8 cellular contexts compared by ENCODE assay signal in the genomic region with DNA sequence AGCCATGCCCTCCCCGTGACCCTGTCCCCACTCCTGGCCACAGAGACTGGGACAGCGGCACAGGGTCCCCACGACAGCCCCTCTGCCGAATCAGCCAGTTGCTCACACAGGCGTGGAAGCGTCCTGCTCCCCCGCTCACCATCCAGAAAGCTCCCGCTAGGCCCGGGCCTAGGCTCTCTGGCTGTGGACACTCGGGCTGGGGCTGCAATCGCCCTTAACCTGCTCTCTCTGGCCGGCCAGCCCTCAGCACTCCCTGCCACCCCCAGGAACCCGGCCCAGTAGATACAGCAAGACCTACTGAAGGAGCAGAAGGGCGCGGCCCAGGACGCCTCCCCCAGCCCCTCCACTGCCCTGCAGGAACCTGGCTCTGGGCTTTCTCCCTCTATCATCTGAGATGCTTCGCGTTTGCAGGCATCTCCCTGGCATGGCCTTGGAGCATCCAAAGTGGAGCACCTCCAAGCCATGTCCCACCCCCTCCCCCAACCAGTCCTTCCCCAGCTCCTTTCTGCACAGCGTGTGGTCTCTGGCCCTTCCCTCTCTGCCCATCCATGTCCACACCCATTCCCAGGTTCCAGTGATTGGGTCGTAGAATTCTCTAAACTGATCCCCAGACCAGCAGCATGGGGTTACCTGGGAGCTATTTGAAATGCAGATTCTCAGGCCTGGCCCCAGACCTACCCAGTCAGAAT.
DNase-seq lines count a peak whose midpoint lies in the region; ATAC-seq and TF ChIP-seq lines count a peak whose summit lies in the region.

No MANE protein-coding gene starts in this region.

- H3K4me1 ChIP-seq in DOHH2 (ENCODE audit: control insufficient read depth, low read length) (peaks cover 18% of the 10 kb centered on the region), heart left ventricle (peaks cover 0 to 26% (median 14%) of the 10 kb centered on the region in 12 donors), rectal smooth muscle tissue (ENCODE audit: control insufficient read depth, insufficient read depth, low read length) (peaks cover 6% of the 10 kb centered on the region)

- no peak overlapping the region for H3K27ac ChIP-seq in DOHH2 (ENCODE audit: low read depth, low read length)
- no peak overlapping the region for H3K27ac ChIP-seq in SK-N-MC
- H3K27ac ChIP-seq in heart left ventricle: peak overlapping the region in 1 of 12 donors; percentile 10
- H3K27ac ChIP-seq in rectal smooth muscle tissue (ENCODE audit: low read depth, low read length): no peak overlapping the region
- no peak overlapping the region for H3K27ac ChIP-seq in CD4-positive, alpha-beta T cell (ENCODE audit: low read depth, low read length)

- H3K9me2 ChIP-seq in DOHH2 (replicated peaks; ENCODE audit: control insufficient read depth, low read length): no peaks in the 10 kb centered on the region

- peak overlapping the region; percentile 87 for H3K4me2 ChIP-seq in DOHH2 (ENCODE audit: low read length)

- H3K9me3 ChIP-seq in DOHH2 (ENCODE audit: control insufficient read depth, insufficient read depth, low read length) (no peaks in the 10 kb centered on the region), SK-N-MC (ENCODE audit: low read depth, low read length) (no peaks in the 10 kb centered on the region), heart left ventricle (no peaks in the 10 kb centered on the region), MG63 (no peaks in the 10 kb centered on the region)
- H3K9me3 ChIP-seq in CD4-positive, alpha-beta T cell (ENCODE audit: control insufficient read depth, low read length): no peaks in the 10 kb centered on the region

- POLR2A ChIA-PET in CD4-positive, alpha-beta T cell (lab: Charles Lee): interaction anchor here (0.7 to 1.6 kb wide), 2 partner anchors 56 to 58 kb away, joined by 3 to 4 read pairs; no protein-coding TSS in a partner anchor

- H3K4me3 Mint-ChIP-seq in CD4-positive, alpha-beta T cell: no peak overlapping the region

- H3K27me3 Mint-ChIP-seq in CD4-positive, alpha-beta T cell: peaks cover 8% of the 10 kb centered on the region

- H3K4me3 ChIP-seq in DOHH2 (ENCODE audit: low read length) (peak overlapping the region; percentile 67), SK-N-MC (peak overlapping the region; percentile 85), heart left ventricle (peak overlapping the region; percentile 21 to 59 (median 50)), rectal smooth muscle tissue (ENCODE audit: low read length) (peak overlapping the region; percentile 40), MG63 (no peak overlapping the region; the same call in 1 of the 2 replicates)

- DNase-seq in SK-N-MC (ENCODE audit: low read depth, low spot score) (no peak), heart left ventricle (no peak), MG63 (no peak), NCI-H1436 (lab: John Stamatoyannopoulos, UW) (no peak), COLO668 (lab: John Stamatoyannopoulos, UW; ENCODE audit: unreplicated experiment) (no peak)
- no peak for DNase-seq in CD4-positive, alpha-beta T cell

- H3K9me3 Mint-ChIP-seq in CD4-positive, alpha-beta T cell: no peaks in the 10 kb centered on the region

- H3K36me3 ChIP-seq in DOHH2 (ENCODE audit: control insufficient read depth, low read length) (no peaks in the 10 kb centered on the region), SK-N-MC (ENCODE audit: insufficient read depth, low read length) (no peaks in the 10 kb centered on the region), heart left ventricle (peaks cover 0 to 19% (median 3%) of the 10 kb centered on the region in 9 donors), rectal smooth muscle tissue (ENCODE audit: control insufficient read depth, insufficient read depth, low read length) (no peaks in the 10 kb centered on the region), MG63 (no peaks in the 10 kb centered on the region)

- H3K9ac ChIP-seq in SK-N-MC (ENCODE audit: insufficient read length): no peak overlapping the region
- no peak overlapping the region for H3K9ac ChIP-seq in rectal smooth muscle tissue (ENCODE audit: low read length)

- no peaks in the 10 kb centered on the region for H3F3A ChIP-seq in DOHH2 (ENCODE audit: control insufficient read depth, insufficient read depth)

- no peaks in the 10 kb centered on the region for H3K36me3 Mint-ChIP-seq in CD4-positive, alpha-beta T cell (ENCODE audit: low read depth)

- WGBS in heart left ventricle, 4 donors: 41 to 50% (median 46%) methylated on average over 19 to 20 of the region's 20 CpGs

- H3K79me2 ChIP-seq in DOHH2 (ENCODE audit: control insufficient read depth, low read length): no peaks in the 10 kb centered on the region

- H4K20me1 ChIP-seq in DOHH2 (ENCODE audit: control insufficient read depth, insufficient read depth, low read depth, low read length): no peaks in the 10 kb centered on the region

- peaks cover 12% of the 10 kb centered on the region for H3K4me1 Mint-ChIP-seq in CD4-positive, alpha-beta T cell (ENCODE audit: low read depth)

- CTCF ChIA-PET in CD4-positive, alpha-beta T cell (lab: Charles Lee): interaction anchor here (1.0 to 2.2 kb wide), 6 partner anchors 8 to 58 kb away, joined by 3 to 20 read pairs (median 6); no protein-coding TSS in a partner anchor

- intact Hi-C loops in heart left ventricle (cut with DNase I): loop anchor here (1.0 to 10.0 kb wide), 9 partner anchors 57 to 282 kb away; no protein-coding TSS in a partner anchor
- intact Hi-C loops in CD4-positive, alpha-beta T cell (cut with DNase I, micrococcal nuclease): loop anchor here (1.0 to 10.0 kb wide), 3 partner anchors 58 to 355 kb away; no protein-coding TSS in a partner anchor

- ATAC-seq in heart left ventricle: no peak
- no peak for ATAC-seq in CD4-positive, alpha-beta T cell (ENCODE audit: poor library complexity)

- no peak for TF ChIP-seq POLR2A in heart left ventricle (IDR thresholded peaks at IDR 0.05)

- H3K27me3 ChIP-seq in DOHH2 (ENCODE audit: control insufficient read depth, low read length) (peaks cover 16% of the 10 kb centered on the region), heart left ventricle (peaks cover 0 to 14% (median 0%) of the 10 kb centered on the region in 9 donors), rectal smooth muscle tissue (ENCODE audit: control insufficient read depth, insufficient read depth, low read length) (no peaks in the 10 kb centered on the region), MG63 (no peaks in the 10 kb centered on the region)
- peaks cover 15% of the 10 kb centered on the region for H3K27me3 ChIP-seq in CD4-positive, alpha-beta T cell (ENCODE audit: control insufficient read depth, insufficient read depth, low read length)

- TF ChIP-seq CTCF in DOHH2 (IDR thresholded peaks at IDR 0.05; ENCODE audit: low read depth, low read length, poor library complexity, severe bottlenecking) (no peak), heart left ventricle (IDR thresholded peaks at IDR 0.05) (no peak)
- no peak for TF ChIP-seq CTCF in CD4-positive, alpha-beta T cell (IDR thresholded peaks at IDR 0.05)

- no peak overlapping the region for H3K27ac Mint-ChIP-seq in CD4-positive, alpha-beta T cell
